In genomic region chr12:77239617-77240016, GRCh38 we compare ENCODE assay signal across 23 cellular contexts.
"Had no signal": no experiment of that assay in that cellular context is flagged by ENCODE, and none has a peak within 500 bp of the region (broad histone marks: within the 10 kb centered on the region; RNA-seq: fewer than 3 reads in every experiment).

No MANE protein-coding gene starts in this region.

- H3K27ac Mint-ChIP-seq: activated CD8-positive, alpha-beta T cell treated with anti-CD3 and anti-CD28 coated beads for 36 hours; activated naive CD4-positive, alpha-beta T cell treated with anti-CD3 and anti-CD28 coated beads, Interleukin-2, amount 10 ng/mL, durations not matched to agents 7 days and 5 days; activated naive CD8-positive, alpha-beta T cell treated with anti-CD3 and anti-CD28 coated beads for 36 hours; activated T-cell treated with anti-CD3 and anti-CD28 coated beads, Interleukin-2, amount 50 U/mL, for 72 hours; activated T-helper 2 cell treated with anti-CD3 and anti-CD28 coated beads, Interferon-gamma antibody, Interleukin-2, Interleukin-4, amounts not matched to agents 10 μg/mL and 5 μg/mL and 100 μg/mL, durations not matched to agents 14 hours and 24 hours and 36 hours; T-helper 1 cell treated with Interleukin-12 subunit alpha and Interleukin-12 subunit beta and Interleukin-4 antibody, amounts not matched to agents 30 μg/mL and 1 μg/mL, for 36 hours had no signal

- H3K4me3 ChIP-seq: Peyer's patch had no signal

- H3K4me1 Mint-ChIP-seq: activated naive CD4-positive, alpha-beta T cell treated with anti-CD3 and anti-CD28 coated beads, Interleukin-2, amount 10 ng/mL, durations not matched to agents 7 days and 5 days; activated naive CD8-positive, alpha-beta T cell treated with anti-CD3 and anti-CD28 coated beads for 36 hours had no signal

- H3K9me3 ChIP-seq: Peyer's patch had no signal

- H3K4me3 Mint-ChIP-seq: activated CD8-positive, alpha-beta T cell treated with anti-CD3 and anti-CD28 coated beads for 36 hours; activated naive CD4-positive, alpha-beta T cell treated with anti-CD3 and anti-CD28 coated beads, Interleukin-2, amount 10 ng/mL, durations not matched to agents 7 days and 5 days; activated naive CD8-positive, alpha-beta T cell treated with anti-CD3 and anti-CD28 coated beads for 36 hours; activated T-cell treated with anti-CD3 and anti-CD28 coated beads, Interleukin-2, amount 50 U/mL, for 72 hours; T-helper 1 cell treated with Interleukin-12 subunit alpha and Interleukin-12 subunit beta and Interleukin-4 antibody, amounts not matched to agents 30 μg/mL and 1 μg/mL, for 36 hours had no signal

- H3K27me3 Mint-ChIP-seq: activated CD8-positive, alpha-beta T cell treated with anti-CD3 and anti-CD28 coated beads for 36 hours; activated naive CD4-positive, alpha-beta T cell treated with anti-CD3 and anti-CD28 coated beads, Interleukin-2, amount 10 ng/mL, durations not matched to agents 7 days and 5 days; activated naive CD8-positive, alpha-beta T cell treated with anti-CD3 and anti-CD28 coated beads for 36 hours had no signal

- ATAC-seq: activated CD4-positive, CD25-positive, alpha-beta regulatory T cell treated with anti-CD3 and anti-CD28 coated beads, Interleukin-2, amount 50 U/mL, for 24 hours; activated CD8-positive, alpha-beta T cell treated with anti-CD3 and anti-CD28 coated beads for 36 hours; activated T-cell treated with anti-CD3 and anti-CD28 coated beads, Interleukin-2, amount 50 U/mL, for 72 hours had no signal

- H3K9me3 Mint-ChIP-seq: activated CD8-positive, alpha-beta T cell treated with anti-CD3 and anti-CD28 coated beads for 36 hours; activated naive CD4-positive, alpha-beta T cell treated with anti-CD3 and anti-CD28 coated beads, Interleukin-2, amount 10 ng/mL, durations not matched to agents 7 days and 5 days; activated T-helper 2 cell treated with anti-CD3 and anti-CD28 coated beads, Interferon-gamma antibody, Interleukin-2, Interleukin-4, amounts not matched to agents 10 μg/mL and 5 μg/mL and 100 μg/mL, durations not matched to agents 14 hours and 24 hours and 36 hours; T-helper 1 cell treated with Interleukin-12 subunit alpha and Interleukin-12 subunit beta and Interleukin-4 antibody, amounts not matched to agents 30 μg/mL and 1 μg/mL, for 36 hours had no signal

- DNase-seq: activated CD4-positive, alpha-beta T cell treated with anti-CD3 and anti-CD28 coated beads for 4 hours; activated CD8-positive, alpha-beta memory T cell treated with anti-CD3 and anti-CD28 coated beads, Interleukin-2, amount 50 U/mL, for 4 hours; activated CD8-positive, alpha-beta T cell treated with anti-CD3 and anti-CD28 coated beads for 36 hours; activated gamma-delta T cell treated with Interleukin-2 at 50 U/mL for 16 hours; activated naive CD4-positive, alpha-beta T cell treated with anti-CD3 and anti-CD28 coated beads, Interleukin-2, amount 10 ng/mL, durations not matched to agents 7 days and 5 days; activated naive CD8-positive, alpha-beta T cell treated with anti-CD3 and anti-CD28 coated beads for 36 hours; activated T-cell treated with anti-CD3 and anti-CD28 coated beads, Interleukin-2, amount 50 U/mL, for 72 hours; brain microvascular endothelial cell; caudate nucleus; Kasumi-1; NCI-H1048; NCI-H1417; NCI-H1930; NCI-H345; NCI-H510A; NCI-H526 treated with DMSO at 0.1 percent for 48 hours; NCI-H82; NK-92 treated with Interleukin-12 subunit alpha and Interleukin-12 subunit beta, amount 100 ng/mL, for 24 hours; Peyer's patch; SHP77 treated with DMSO at 0.1 percent for 48 hours had no signal

- H3K36me3 Mint-ChIP-seq: activated naive CD4-positive, alpha-beta T cell treated with anti-CD3 and anti-CD28 coated beads, Interleukin-2, amount 10 ng/mL, durations not matched to agents 7 days and 5 days; activated naive CD8-positive, alpha-beta T cell treated with anti-CD3 and anti-CD28 coated beads for 36 hours had no signal

- H3K27me3 ChIP-seq: brain microvascular endothelial cell, Peyer's patch had no signal

- H3K4me1 ChIP-seq: Peyer's patch had no signal

- H3K36me3 ChIP-seq: brain microvascular endothelial cell, Peyer's patch had no signal

- H3K27ac ChIP-seq: brain microvascular endothelial cell, Peyer's patch had no signal
